1 cellular context compared by ENCODE assay signal in genomic region chr4:153517159-153517558, GRCh38.
TF ChIP-seq lines count a peak whose summit lies in the region.

No MANE protein-coding gene starts in this region.

TF ChIP-seq in WTC11, 78 proteins besides CTCF, POLR2A, EP300 and RAD21 (continued from another document):
- TF ChIP-seq ZBTB43 (CRISPR knock-in tag; IDR thresholded peaks at IDR 0.05) (no peak), ZBTB21 (CRISPR knock-in tag; IDR thresholded peaks at IDR 0.05; ENCODE audit: borderline replicate concordance) (no peak), TEAD4 (CRISPR knock-in tag; IDR thresholded peaks at IDR 0.05) (no peak)
- TF ChIP-seq, protein P1, sequence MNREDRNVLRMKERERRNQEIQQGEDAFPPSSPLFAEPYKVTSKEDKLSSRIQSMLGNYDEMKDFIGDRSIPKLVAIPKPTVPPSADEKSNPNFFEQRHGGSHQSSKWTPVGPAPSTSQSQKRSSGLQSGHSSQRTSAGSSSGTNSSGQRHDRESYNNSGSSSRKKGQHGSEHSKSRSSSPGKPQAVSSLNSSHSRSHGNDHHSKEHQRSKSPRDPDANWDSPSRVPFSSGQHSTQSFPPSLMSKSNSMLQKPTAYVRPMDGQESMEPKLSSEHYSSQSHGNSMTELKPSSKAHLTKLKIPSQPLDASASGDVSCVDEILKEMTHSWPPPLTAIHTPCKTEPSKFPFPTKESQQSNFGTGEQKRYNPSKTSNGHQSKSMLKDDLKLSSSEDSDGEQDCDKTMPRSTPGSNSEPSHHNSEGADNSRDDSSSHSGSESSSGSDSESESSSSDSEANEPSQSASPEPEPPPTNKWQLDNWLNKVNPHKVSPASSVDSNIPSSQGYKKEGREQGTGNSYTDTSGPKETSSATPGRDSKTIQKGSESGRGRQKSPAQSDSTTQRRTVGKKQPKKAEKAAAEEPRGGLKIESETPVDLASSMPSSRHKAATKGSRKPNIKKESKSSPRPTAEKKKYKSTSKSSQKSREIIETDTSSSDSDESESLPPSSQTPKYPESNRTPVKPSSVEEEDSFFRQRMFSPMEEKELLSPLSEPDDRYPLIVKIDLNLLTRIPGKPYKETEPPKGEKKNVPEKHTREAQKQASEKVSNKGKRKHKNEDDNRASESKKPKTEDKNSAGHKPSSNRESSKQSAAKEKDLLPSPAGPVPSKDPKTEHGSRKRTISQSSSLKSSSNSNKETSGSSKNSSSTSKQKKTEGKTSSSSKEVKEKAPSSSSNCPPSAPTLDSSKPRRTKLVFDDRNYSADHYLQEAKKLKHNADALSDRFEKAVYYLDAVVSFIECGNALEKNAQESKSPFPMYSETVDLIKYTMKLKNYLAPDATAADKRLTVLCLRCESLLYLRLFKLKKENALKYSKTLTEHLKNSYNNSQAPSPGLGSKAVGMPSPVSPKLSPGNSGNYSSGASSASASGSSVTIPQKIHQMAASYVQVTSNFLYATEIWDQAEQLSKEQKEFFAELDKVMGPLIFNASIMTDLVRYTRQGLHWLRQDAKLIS (CRISPR knock-in tag; IDR thresholded peaks at IDR 0.05; ENCODE audit: borderline replicate concordance), result no peak
